ENCODE assay signal across 1 cellular context in genomic region chr1:230758705-230759354, GRCh38.
A peak's percentile ranks its signal among the peaks of the same experiment; 100 is the strongest.
TF ChIP-seq lines count a peak whose summit lies in the region.

No MANE protein-coding gene starts in this region.

TF ChIP-seq in K562, 482 proteins besides CTCF, POLR2A, EP300 and RAD21 (continued from another document):
- no peak for TF ChIP-seq ZFP91 (CRISPR knock-in tag; IDR thresholded peaks at IDR 0.05)
- peak; percentile 29; the same call in 1 of the 2 replicates for TF ChIP-seq NCOR1 (IDR thresholded peaks at IDR 0.05)
- TF ChIP-seq ZNF395 (CRISPR knock-in tag; IDR thresholded peaks at IDR 0.05), result 0 out of 2 replicates have a peak, but pooled peaks have one; percentile 38
- TF ChIP-seq RBM34 (IDR thresholded peaks at IDR 0.05; ENCODE audit: borderline replicate concordance, insufficient read depth, low read length), result no peak
- TF ChIP-seq TAL1 (IDR thresholded peaks at IDR 0.05), result peak; percentile 42; the same call in 1 of the 2 replicates
- TF ChIP-seq CBFA2T2 (conservative IDR thresholded peaks at IDR 0.05), result peak; percentile 61
